ENCODE assay signal across 12 cellular contexts in genomic region chr4:1208970-1209704, GRCh38. TPM values are rescaled to one million over a fixed set of nuclear protein-coding genes. Genes with fewer than 3 reads are reported as not detected.
DNase-seq lines count a peak whose midpoint lies in the region; ATAC-seq and TF ChIP-seq lines count a peak whose summit lies in the region.
"Had no signal": no experiment of that assay in that cellular context is flagged by ENCODE, and none has a peak within 500 bp of the region (broad histone marks: within the 10 kb centered on the region; RNA-seq: fewer than 3 reads in every experiment).

No MANE protein-coding gene starts in this region.

- DNase-seq in G401 (ENCODE audit: low spot score) (peak; percentile 59), body of pancreas (peak in 3 of 4 donors; percentile 35 to 50 (median 39)), immature natural killer cell (no peak), sciatic nerve (ENCODE audit: low spot score) (peak; percentile 62)
- no peak for DNase-seq in stimulated activated CD4-positive, alpha-beta T cell treated with anti-CD3 and anti-CD28 coated beads, Interleukin-1b, Interleukin-23, amount 100 ng/mL, for 48 hours
- DNase-seq: activated CD4-positive, alpha-beta T cell treated with anti-CD3 and anti-CD28 coated beads, Interleukin-2, amount 10 ng/mL, durations not matched to agents 24 days and 14 days; NCI-H1417 treated with DMSO at 0.1 percent for 48 hours had no signal

- no peak overlapping the region for H3K4me3 Mint-ChIP-seq in immature natural killer cell
- H3K4me3 Mint-ChIP-seq: activated CD4-positive, alpha-beta T cell treated with anti-CD3 and anti-CD28 coated beads, Interleukin-2, amount 10 ng/mL, durations not matched to agents 24 days and 14 days had no signal

- H3K27me3 Mint-ChIP-seq in immature natural killer cell (ENCODE audit: low read depth in 3 of 3) = peaks cover 5 to 9% (median 6%) of the 10 kb centered on the region in 3 donors
- H3K27me3 Mint-ChIP-seq: activated CD4-positive, alpha-beta T cell treated with anti-CD3 and anti-CD28 coated beads, Interleukin-2, amount 10 ng/mL, durations not matched to agents 24 days and 14 days; naive thymus-derived CD4-positive, alpha-beta T cell had no signal

- no peak for TF ChIP-seq POLR2A in body of pancreas (IDR thresholded peaks at IDR 0.05)

- in situ Hi-C loops in G401 (cut with HindIII; ENCODE audit: low sequenced_read_pairs) = no loop called here

- no peak for ATAC-seq in body of pancreas
- peak; percentile 1 for ATAC-seq in sciatic nerve
- ATAC-seq in HG03457 (IDR thresholded peaks at IDR 0.05; ENCODE audit: unreplicated experiment) = no peak
- no peak for ATAC-seq in HG02884 (IDR thresholded peaks at IDR 0.05; ENCODE audit: unreplicated experiment)
- no peak for ATAC-seq in HG03045 (IDR thresholded peaks at IDR 0.05; ENCODE audit: unreplicated experiment)
- ATAC-seq: CD8-positive, alpha-beta T cell had no signal

- peaks cover 19 to 29% of the 10 kb centered on the region in 2 donors for H3K4me1 Mint-ChIP-seq in immature natural killer cell

- H3K36me3 Mint-ChIP-seq in immature natural killer cell = peaks cover 6 to 13% (median 7%) of the 10 kb centered on the region in 3 donors

- no peaks in the 10 kb centered on the region for H3K9me3 Mint-ChIP-seq in immature natural killer cell
- H3K9me3 Mint-ChIP-seq: activated CD4-positive, alpha-beta T cell treated with anti-CD3 and anti-CD28 coated beads, Interleukin-2, amount 10 ng/mL, durations not matched to agents 24 days and 14 days; CD8-positive, alpha-beta T cell; naive thymus-derived CD4-positive, alpha-beta T cell had no signal

- WGBS in body of pancreas, 2 donors = 76 to 90% methylated on average over 23 to 31 of the region's 31 CpGs

- H3K27me3 ChIP-seq in body of pancreas = no peaks in the 10 kb centered on the region

- intact Hi-C loops in body of pancreas (cut with DNase I) = no loop called here
- intact Hi-C loops in sciatic nerve (cut with DNase I) = no loop called here

- peaks cover 4 to 12% of the 10 kb centered on the region in 2 donors for H3K36me3 ChIP-seq in body of pancreas (replicated peaks in 1 of 2; ENCODE audit: insufficient read depth in 1 of 2, low read depth in 2 of 2)

- H3K27ac ChIP-seq in body of pancreas = peak overlapping the region in 2 of 4 donors; percentile 8 to 49

- H3K4me1 ChIP-seq in body of pancreas = peaks cover 59% of the 10 kb centered on the region

- H3K9me3 ChIP-seq in body of pancreas = no peaks in the 10 kb centered on the region

- peak in 1 of 7 experiments; percentile 13 for TF ChIP-seq CTCF in body of pancreas (IDR thresholded peaks at IDR 0.05)

- H3K27ac Mint-ChIP-seq in immature natural killer cell = peak overlapping the region in 5 of 6 donors; percentile 28 to 71 (median 51)

- H3K4me3 ChIP-seq in body of pancreas = no peak overlapping the region

RNA-seq across cellular contexts. Expression of gene SPON2, which starts 36.8 kb away (rescaled TPM):
- 3.2 TPM in 1 of 2 replicates, not detected in the other for total RNA-seq in G401 (2014; rRNA removed; shearing (Covaris generic))
- total RNA-seq in body of pancreas = 10 to 100 TPM; 25.4 to 33.5 TPM
- 1,000 to 10,000 TPM in 2 of 3 donors, 100 to 1,000 TPM in 1; 603 to 1,685 (median 1,079) TPM for polyA plus RNA-seq in immature natural killer cell
- 35.6 TPM for total RNA-seq in sciatic nerve

RNA-seq across cellular contexts. Expression of gene CTBP1, which starts 39.8 kb away (rescaled TPM):
- total RNA-seq in G401 (2014; rRNA removed; shearing (Covaris generic)) = 265 and 287 TPM in 2 replicates
- total RNA-seq in body of pancreas (100 to 1,000 TPM; 148 to 458 TPM), sciatic nerve (143 TPM)
- polyA plus RNA-seq in immature natural killer cell = 100 to 1,000 TPM in 1 of 3 donors, 10 to 100 TPM in 2; 72.1 to 110 (median 77.7) TPM

Comparison
In these comparisons a context has a peak if more than half of its experiments do, and no peak if none do; other contexts are left out.
1. DNase-seq: peak in G401 (single experiment), body of pancreas (3 of 4) and sciatic nerve (single experiment); none in immature natural killer cell (0 of 3) and stimulated activated CD4-positive, alpha-beta T cell treated with anti-CD3 and anti-CD28 coated beads, Interleukin-1b, Interleukin-23, amount 100 ng/mL, for 48 hours (single experiment).